In genomic region chr12:121132601-121133481, GRCh38 we compare ENCODE assay signal across 8 cellular contexts. TPM values are rescaled to one million over a fixed set of nuclear protein-coding genes. Genes with fewer than 3 reads are reported as not detected.
DNase-seq lines count a peak whose midpoint lies in the region; ATAC-seq, FAIRE-seq and TF ChIP-seq lines count a peak whose summit lies in the region.

TSS of gene P2RX7 (plus strand) at chr12:121132876. CDS start at chr12:121132971, 95 bp downstream.

- no peaks in the 10 kb centered on the region for H3K9me3 ChIP-seq in kidney (ENCODE audit: control insufficient read depth in 1 of 2, low read length in 2 of 2)

- TF ChIP-seq CTCF in AG10803 (conservative IDR thresholded peaks at IDR 0.05; ENCODE audit: low read length): peak; percentile 20
- peak; percentile 16; the same call in 1 of the 2 replicates for TF ChIP-seq CTCF in VCaP (conservative IDR thresholded peaks at IDR 0.05)
- no peak for TF ChIP-seq CTCF in choroid plexus epithelial cell (conservative IDR thresholded peaks at IDR 0.05; ENCODE audit: low read depth, low read length)
- no peak for TF ChIP-seq CTCF in kidney (IDR thresholded peaks at IDR 0.05; ENCODE audit: borderline replicate concordance, extremely low read depth, insufficient read depth)

- peak within 1 kb of the TSS in 1 of 2 donors; percentile 34 for H3K9ac ChIP-seq in kidney (ENCODE audit: low read length in 2 of 2)

- peak within 1 kb of the TSS; percentile 58 for H3K4me3 ChIP-seq in AG10803 (ENCODE audit: low read length)
- H3K4me3 ChIP-seq in choroid plexus epithelial cell (ENCODE audit: low read depth, low read length): peak within 1 kb of the TSS; percentile 59
- H3K4me3 ChIP-seq in kidney (ENCODE audit: low read length in 2 of 2): peak within 1 kb of the TSS; percentile 47 to 79

- peak; percentile 71 for DNase-seq in AG10803 (ENCODE audit: low read depth)
- peak; percentile 49 for DNase-seq in GM19238 (ENCODE audit: insufficient read length, low spot score)
- peak; percentile 28 for DNase-seq in NCI-H187 treated with DMSO at 0.1 percent for 48 hours (lab: John Stamatoyannopoulos, UW)
- peak; percentile 48 for DNase-seq in choroid plexus epithelial cell (ENCODE audit: low read depth)
- peak; percentile 89 for DNase-seq in kidney
- DNase-seq in stimulated activated CD4-positive, alpha-beta T cell treated with anti-CD3 and anti-CD28 coated beads, Interleukin-12 subunit alpha, Interleukin-12 subunit beta, amount 100 ng/mL, for 24 hours (ENCODE audit: low read depth in 2 of 2): peak; percentile 24 to 31

- intact Hi-C loops in kidney (cut with DNase I): no loop called here

- peak within 1 kb of the TSS; percentile 71 for H3K27ac ChIP-seq in VCaP
- peak within 1 kb of the TSS in 1 of 2 donors; percentile 11 for H3K27ac ChIP-seq in kidney (ENCODE audit: low read depth in 2 of 2, low read length in 2 of 2)

- no peak for ATAC-seq in HG03520 (IDR thresholded peaks at IDR 0.05; ENCODE audit: unreplicated experiment)

- H3K36me3 ChIP-seq in kidney (ENCODE audit: control insufficient read depth in 1 of 2, insufficient read depth in 2 of 2, low read length in 2 of 2): no peaks in the 10 kb centered on the region

- FAIRE-seq in kidney (lab: Jason Lieb, UNC): no peak

- peaks cover 4 to 5% of the 10 kb centered on the region in 2 donors for H3K4me1 ChIP-seq in kidney (ENCODE audit: control insufficient read depth in 1 of 2, insufficient read depth in 1 of 2, low read depth in 1 of 2, low read length in 2 of 2)

RNA-seq across cellular contexts. Expression of gene P2RX7, which starts in this region (rescaled TPM):
- 3.5 TPM for total RNA-seq in kidney
- polyA plus RNA-seq in kidney (ENCODE audit: insufficient read depth, low read depth, low replicate concordance): 0.45 TPM

Comparison
In these comparisons a context has a peak if more than half of its experiments do, and no peak if none do; other contexts are left out.
1. DNase-seq: peak in every context shown above with its lines; median percentile 89 in kidney; 71 in AG10803; 49 in GM19238; 48 in choroid plexus epithelial cell; 28 in NCI-H187 treated with DMSO at 0.1 percent for 48 hours; 28 in stimulated activated CD4-positive, alpha-beta T cell treated with anti-CD3 and anti-CD28 coated beads, Interleukin-12 subunit alpha, Interleukin-12 subunit beta, amount 100 ng/mL, for 24 hours.
2. CTCF ChIP-seq: peak in AG10803 (single experiment) and VCaP (single experiment); none in choroid plexus epithelial cell (single experiment) and kidney (single experiment).
3. Peak in every context shown above with its lines, with median percentiles within 50 percentile points of each other: H3K4me3 ChIP-seq.